Comparison of ENCODE assay signal across 8 cellular contexts in genomic region chr17:21213491-21214014, GRCh38. TPM values are rescaled to one million over a fixed set of nuclear protein-coding genes. Genes with fewer than 3 reads are reported as not detected.
DNase-seq lines count a peak whose midpoint lies in the region; ATAC-seq and TF ChIP-seq lines count a peak whose summit lies in the region.

No MANE protein-coding gene starts in this region.

- H3K9me3 ChIP-seq in ectodermal cell (ENCODE audit: control insufficient read depth, low read length): no peaks in the 10 kb centered on the region
- H3K9me3 ChIP-seq in tibial nerve: no peaks in the 10 kb centered on the region

- 0% methylated on average over 44 of the region's 44 CpGs for WGBS in ectodermal cell, 2 experiments
- WGBS in tibial nerve, 2 donors: 0 to 1% methylated on average over 17 to 33 of the region's 44 CpGs

- peak; percentile 11 for ATAC-seq in GM18868 (IDR thresholded peaks at IDR 0.05; ENCODE audit: unreplicated experiment)
- ATAC-seq in HG03066 (IDR thresholded peaks at IDR 0.05; ENCODE audit: low read depth, unreplicated experiment): peak; percentile 15

- no peak for TF ChIP-seq CTCF in RWPE1 (conservative IDR thresholded peaks at IDR 0.05; ENCODE audit: low read depth)
- no peak for TF ChIP-seq CTCF in mesothelial cell of epicardium (IDR thresholded peaks at IDR 0.05; ENCODE audit: unreplicated experiment)
- TF ChIP-seq CTCF in tibial nerve (IDR thresholded peaks at IDR 0.05): no peak

- H3K36me3 ChIP-seq in ectodermal cell (ENCODE audit: control insufficient read depth, insufficient read depth, low read length): peaks cover 2% of the 10 kb centered on the region
- H3K36me3 ChIP-seq in tibial nerve: peaks cover 0 to 26% (median 0%) of the 10 kb centered on the region in 3 donors

- TF ChIP-seq EP300 in tibial nerve (IDR thresholded peaks at IDR 0.05): no peak

- no peak for TF ChIP-seq POLR2A in tibial nerve (IDR thresholded peaks at IDR 0.05)

- H3K4me1 ChIP-seq in ectodermal cell (ENCODE audit: control insufficient read depth, insufficient read depth, low read length) (peaks cover 13% of the 10 kb centered on the region), tibial nerve (peaks cover 0 to 63% (median 25%) of the 10 kb centered on the region in 4 donors)

- no peaks in the 10 kb centered on the region for H3K9me3 Mint-ChIP-seq in mesothelial cell of epicardium

- POLR2A ChIA-PET in RWPE1 (lab: Yijun Ruan, JAX; ENCODE audit: low non-redundant PET): no interaction called here

- H3K4me1 Mint-ChIP-seq in mesothelial cell of epicardium: peaks cover 35% of the 10 kb centered on the region

- peaks cover under 1% of the 10 kb centered on the region for H3K36me3 Mint-ChIP-seq in mesothelial cell of epicardium

- peak overlapping the region; percentile 98 for H3K27ac Mint-ChIP-seq in mesothelial cell of epicardium

- CTCF ChIA-PET in RWPE1 (lab: Yijun Ruan, JAX): interaction anchor here (0.6 to 1.7 kb wide), 3 partner anchors 22 to 95 kb away, joined by 3 to 7 read pairs (median 4); no protein-coding TSS in a partner anchor

- H3K27me3 Mint-ChIP-seq in mesothelial cell of epicardium (ENCODE audit: low read depth): no peaks in the 10 kb centered on the region

- H3K4me3 ChIP-seq in ectodermal cell (ENCODE audit: insufficient read depth, low read depth, low read length) (peak overlapping the region; percentile 100), tibial nerve (peak overlapping the region; percentile 66 to 98 (median 90))

- H3K27me3 ChIP-seq in ectodermal cell (ENCODE audit: control insufficient read depth, insufficient read depth, low read length, poor library complexity, severe bottlenecking) (no peaks in the 10 kb centered on the region), tibial nerve (no peaks in the 10 kb centered on the region)

- peak; percentile 34 for DNase-seq in AG08395 (ENCODE audit: low spot score)
- DNase-seq in RWPE1 (ENCODE audit: low spot score): no peak
- DNase-seq in mesothelial cell of epicardium (ENCODE audit: low spot score in 2 of 2, unreplicated experiment in 2 of 2): no peak
- DNase-seq in tibial nerve (ENCODE audit: low spot score in 2 of 2): no peak
- no peak for DNase-seq in islet precursor cell

- H3K27ac ChIP-seq in RWPE1 (peak overlapping the region; percentile 95), ectodermal cell (ENCODE audit: insufficient read depth, low read depth, low read length, poor library complexity, severe bottlenecking) (peak overlapping the region; percentile 71), tibial nerve (peak overlapping the region; percentile 84 to 99 (median 94))

- H3K4me3 Mint-ChIP-seq in mesothelial cell of epicardium: peak overlapping the region; percentile 92

RNA-seq across cellular contexts. Expression of gene TMEM11, which starts 0.4 kb away (rescaled TPM):
- 29.5 TPM for polyA plus RNA-seq in ectodermal cell (2013, experiment 1 of 4)
- polyA plus RNA-seq in ectodermal cell (2013, experiment 2 of 4): 23.5 TPM
- polyA plus RNA-seq in ectodermal cell (2013, experiment 3 of 4): 26.1 TPM
- polyA plus RNA-seq in ectodermal cell (2013, experiment 4 of 4): 27.8 TPM
- total RNA-seq in mesothelial cell of epicardium (19.4 to 21.9 TPM (median 20.6 TPM) in 3 replicates), tibial nerve (10 to 100 TPM; 16.2 to 27.6 (median 21.5) TPM)

RNA-seq across cellular contexts. Expression of gene NATD1, which starts 39.7 kb away (rescaled TPM):
- 14.9 TPM for polyA plus RNA-seq in ectodermal cell (2013, experiment 1 of 4)
- polyA plus RNA-seq in ectodermal cell (2013, experiment 2 of 4): 16.3 TPM
- 12.5 TPM for polyA plus RNA-seq in ectodermal cell (2013, experiment 3 of 4)
- polyA plus RNA-seq in ectodermal cell (2013, experiment 4 of 4): 14.1 TPM
- total RNA-seq in mesothelial cell of epicardium (12.3 to 12.7 TPM (median 12.7 TPM) in 3 replicates), tibial nerve (10 to 100 TPM in 3 of 4 donors, 1 to 10 TPM in 1; 5.7 to 12.0 (median 10.8) TPM)
